8 cellular contexts compared by ENCODE assay signal in genomic region chr1:84690397-84691138, GRCh38. TPM values are rescaled to one million over a fixed set of nuclear protein-coding genes. Genes with fewer than 3 reads are reported as not detected.
DNase-seq lines count a peak whose midpoint lies in the region; ATAC-seq and TF ChIP-seq lines count a peak whose summit lies in the region.

Gene SSX2IP (minus strand): TSS chr1:84690461. CDS start chr1:84671219, 19,242 bp downstream.

- no peaks in the 10 kb centered on the region for H3K9me3 ChIP-seq in fibroblast of lung (ENCODE audit: control insufficient read depth, insufficient read depth, low read depth, low read length)

- ATAC-seq in naive B cell (ENCODE audit: low read depth in 2 of 2), result peak; percentile 85 to 87
- peak; percentile 94 for ATAC-seq in stimulated activated effector memory CD8-positive, alpha-beta T cell treated with anti-CD3 and anti-CD28 coated beads, Interleukin-12 subunit alpha, Interleukin-12 subunit beta, amount 100 ng/mL, for 72 hours

- H3K27ac Mint-ChIP-seq in naive B cell, result peak within 1 kb of the TSS; percentile 62 to 97 (median 94)
- peak within 1 kb of the TSS; percentile 94 for H3K27ac Mint-ChIP-seq in stimulated activated effector memory CD8-positive, alpha-beta T cell treated with anti-CD3 and anti-CD28 coated beads, Interleukin-12 subunit alpha, Interleukin-12 subunit beta, amount 100 ng/mL, for 72 hours

- H3K4me3 ChIP-seq in fibroblast of lung (replicated peaks in 1 of 4; ENCODE audit: control extremely low read depth in 1 of 4, insufficient read depth in 1 of 4, low read depth in 3 of 4, low read length in 4 of 4), result peak within 1 kb of the TSS; percentile 45 to 82 (median 68)

- no peak for TF ChIP-seq CTCF in fibroblast of lung (conservative IDR thresholded peaks at IDR 0.05 in 1 of 2, IDR thresholded peaks at IDR 0.05 in 1 of 2; ENCODE audit: low read depth in 1 of 2, low read length in 2 of 2)

- no peaks in the 10 kb centered on the region for H3K27me3 Mint-ChIP-seq in naive B cell

- H3K79me2 ChIP-seq in fibroblast of lung (ENCODE audit: control insufficient read depth, insufficient read depth, low read length), result peaks cover 35% of the 10 kb centered on the region

- no peaks in the 10 kb centered on the region for H4K20me1 ChIP-seq in fibroblast of lung (ENCODE audit: control insufficient read depth, extremely low read depth, insufficient read depth, low read length)

- H3K4me1 ChIP-seq in fibroblast of lung (ENCODE audit: control insufficient read depth, extremely low read depth, insufficient read depth, low read length), result peaks cover 7% of the 10 kb centered on the region

- no peaks in the 10 kb centered on the region for H3K9me3 Mint-ChIP-seq in naive B cell
- H3K9me3 Mint-ChIP-seq in stimulated activated effector memory CD8-positive, alpha-beta T cell treated with anti-CD3 and anti-CD28 coated beads, Interleukin-12 subunit alpha, Interleukin-12 subunit beta, amount 100 ng/mL, for 72 hours, result no peaks in the 10 kb centered on the region

- no peaks in the 10 kb centered on the region for H3K36me3 Mint-ChIP-seq in naive B cell
- peaks cover 7% of the 10 kb centered on the region for H3K36me3 Mint-ChIP-seq in stimulated activated effector memory CD8-positive, alpha-beta T cell treated with anti-CD3 and anti-CD28 coated beads, Interleukin-12 subunit alpha, Interleukin-12 subunit beta, amount 100 ng/mL, for 72 hours

- H3K27me3 ChIP-seq in fibroblast of lung (ENCODE audit: control insufficient read depth, insufficient read depth, low read length), result no peaks in the 10 kb centered on the region

- DNase-seq in Daoy (ENCODE audit: low read depth), result peak; percentile 99
- peak; percentile 70 for DNase-seq in GOT3 (lab: John Stamatoyannopoulos, UW)
- peak; percentile 96 for DNase-seq in LHCN-M2 (ENCODE audit: low read depth)
- DNase-seq in RPMI7951 (ENCODE audit: low read depth), result peak; percentile 96
- peak; percentile 99 to 100 for DNase-seq in activated T-helper 1 cell treated with anti-CD3 and anti-CD28 coated beads, Interleukin-2, amount 50 U/mL, for 16 hours (ENCODE audit: low read depth in 1 of 2, low spot score in 1 of 2)
- DNase-seq in fibroblast of lung (ENCODE audit: low read depth in 2 of 2), result peak; percentile 96 to 97
- peak; percentile 98 for DNase-seq in naive B cell
- peak; percentile 99 to 100 for DNase-seq in stimulated activated effector memory CD8-positive, alpha-beta T cell treated with anti-CD3 and anti-CD28 coated beads, Interleukin-12 subunit alpha, Interleukin-12 subunit beta, amount 100 ng/mL, for 72 hours (ENCODE audit: low spot score in 2 of 2)

- peak within 1 kb of the TSS; percentile 89 to 99 (median 96) for H3K4me3 Mint-ChIP-seq in naive B cell
- peak within 1 kb of the TSS; percentile 95 for H3K4me3 Mint-ChIP-seq in stimulated activated effector memory CD8-positive, alpha-beta T cell treated with anti-CD3 and anti-CD28 coated beads, Interleukin-12 subunit alpha, Interleukin-12 subunit beta, amount 100 ng/mL, for 72 hours

- H3K9ac ChIP-seq in fibroblast of lung (ENCODE audit: insufficient read depth, low read length), result peak within 1 kb of the TSS; percentile 67

- peak within 1 kb of the TSS; percentile 59 for H2AFZ ChIP-seq in fibroblast of lung (ENCODE audit: low read length)

- peak within 1 kb of the TSS; percentile 65 for H3K27ac ChIP-seq in fibroblast of lung (ENCODE audit: insufficient read depth, low read length)

- no peaks in the 10 kb centered on the region for H3K36me3 ChIP-seq in fibroblast of lung (ENCODE audit: control insufficient read depth, insufficient read depth, low read length)

- H3K4me2 ChIP-seq in fibroblast of lung (ENCODE audit: extremely low read depth, insufficient read depth, low read length), result peak within 1 kb of the TSS; percentile 83

- H3K4me1 Mint-ChIP-seq in naive B cell, result peaks cover 26 to 35% (median 30%) of the 10 kb centered on the region in 3 donors
- H3K4me1 Mint-ChIP-seq in stimulated activated effector memory CD8-positive, alpha-beta T cell treated with anti-CD3 and anti-CD28 coated beads, Interleukin-12 subunit alpha, Interleukin-12 subunit beta, amount 100 ng/mL, for 72 hours, result peaks cover 50% of the 10 kb centered on the region

RNA-seq across cellular contexts. Expression of gene SSX2IP, which starts in this region (rescaled TPM):
- total RNA-seq in Daoy (2014; rRNA removed; shearing (Covaris generic)), result 46.9 and 68.5 TPM in 2 replicates
- total RNA-seq in LHCN-M2 (2014; rRNA removed), result 24.7 and 26.9 TPM in 2 replicates
- 3.0 TPM for polyA plus RNA-seq in LHCN-M2 (2012)
- 14.9 and 21.3 TPM in 2 replicates for total RNA-seq in RPMI7951 (2014; rRNA removed; shearing (Covaris generic))
- 23.1 and 41.5 TPM in 2 replicates for total RNA-seq in fibroblast of lung
- polyA plus RNA-seq in fibroblast of lung, result 13.8 and 35.8 TPM in 2 replicates
- polyA plus RNA-seq in fibroblast of lung (2012), result 14.8 and 42.8 TPM in 2 replicates
- polyA minus RNA-seq in fibroblast of lung (ENCODE audit: low replicate concordance), result 1.6 and 3.1 TPM in 2 replicates
- polyA plus RNA-seq in naive B cell (ENCODE audit: low read depth in 6 of 6), result 1 to 10 TPM; 3.9 to 6.9 (median 5.1) TPM

Comparison
In these comparisons a context has a peak if more than half of its experiments do, and no peak if none do; other contexts are left out.
1. Peak in every context shown above with its lines: DNase-seq, ATAC-seq, H3K4me3 ChIP-seq and H3K27ac ChIP-seq.